ENCODE assay signal across 17 cellular contexts in genomic region chr1:213852107-213852506, GRCh38.
A peak's percentile ranks its signal among the peaks of the same experiment; 100 is the strongest.
DNase-seq lines count a peak whose midpoint lies in the region; ATAC-seq and TF ChIP-seq lines count a peak whose summit lies in the region.
"Had no signal": no experiment of that assay in that cellular context is flagged by ENCODE, and none has a peak within 500 bp of the region (broad histone marks: within the 10 kb centered on the region; RNA-seq: fewer than 3 reads in every experiment).

No MANE protein-coding gene starts in this region.

- no peaks in the 10 kb centered on the region for H3K9me3 Mint-ChIP-seq in activated naive CD8-positive, alpha-beta T cell treated with anti-CD3 and anti-CD28 coated beads, Interleukin-2, amount 10 ng/mL, durations not matched to agents 7 days and 5 days
- no peaks in the 10 kb centered on the region for H3K9me3 Mint-ChIP-seq in activated naive CD8-positive, alpha-beta T cell treated with anti-CD3 and anti-CD28 coated beads for 36 hours
- no peaks in the 10 kb centered on the region for H3K9me3 Mint-ChIP-seq in CD8-positive, alpha-beta T cell
- H3K9me3 Mint-ChIP-seq in T-cell (no peaks in the 10 kb centered on the region), immature natural killer cell (no peaks in the 10 kb centered on the region)

- H3K27me3 ChIP-seq in CD8-positive, alpha-beta T cell (ENCODE audit: insufficient read depth, low read length): no peaks in the 10 kb centered on the region

- H3K4me1 Mint-ChIP-seq in activated naive CD8-positive, alpha-beta T cell treated with anti-CD3 and anti-CD28 coated beads, Interleukin-2, amount 10 ng/mL, durations not matched to agents 7 days and 5 days: no peaks in the 10 kb centered on the region
- peaks cover 2% of the 10 kb centered on the region for H3K4me1 Mint-ChIP-seq in activated naive CD8-positive, alpha-beta T cell treated with anti-CD3 and anti-CD28 coated beads for 36 hours
- H3K4me1 Mint-ChIP-seq in CD8-positive, alpha-beta T cell (ENCODE audit: low read depth): peaks cover 9% of the 10 kb centered on the region
- peaks cover 7 to 17% (median 17%) of the 10 kb centered on the region in 3 donors for H3K4me1 Mint-ChIP-seq in T-cell
- H3K4me1 Mint-ChIP-seq in immature natural killer cell: peaks cover 0 to 7% of the 10 kb centered on the region in 2 donors

- no peak overlapping the region for H3K4me3 Mint-ChIP-seq in activated naive CD8-positive, alpha-beta T cell treated with anti-CD3 and anti-CD28 coated beads, Interleukin-2, amount 10 ng/mL, durations not matched to agents 7 days and 5 days
- no peak overlapping the region for H3K4me3 Mint-ChIP-seq in activated naive CD8-positive, alpha-beta T cell treated with anti-CD3 and anti-CD28 coated beads for 36 hours
- H3K4me3 Mint-ChIP-seq in CD8-positive, alpha-beta T cell: no peak overlapping the region
- H3K4me3 Mint-ChIP-seq in T-cell (no peak overlapping the region), immature natural killer cell (no peak overlapping the region)

- ATAC-seq in activated naive CD8-positive, alpha-beta T cell treated with anti-CD3 and anti-CD28 coated beads, Interleukin-2, amount 10 ng/mL, durations not matched to agents 7 days and 5 days (ENCODE audit: low read depth): peak; percentile 60
- ATAC-seq in CD8-positive, alpha-beta T cell: peak; percentile 92
- ATAC-seq in T-cell (replicated peaks in 1 of 4): peak; percentile 88 to 99 (median 95)
- ATAC-seq: K562, Right ventricle myocardium inferior had no signal

- TF ChIP-seq CTCF in CD8-positive, alpha-beta T cell (IDR thresholded peaks at IDR 0.05): no peak

- no peak overlapping the region for H3K27ac Mint-ChIP-seq in activated naive CD8-positive, alpha-beta T cell treated with anti-CD3 and anti-CD28 coated beads, Interleukin-2, amount 10 ng/mL, durations not matched to agents 7 days and 5 days
- H3K27ac Mint-ChIP-seq in activated naive CD8-positive, alpha-beta T cell treated with anti-CD3 and anti-CD28 coated beads for 36 hours: no peak overlapping the region
- no peak overlapping the region for H3K27ac Mint-ChIP-seq in CD8-positive, alpha-beta T cell
- H3K27ac Mint-ChIP-seq in T-cell (no peak overlapping the region), immature natural killer cell (no peak overlapping the region)

- H3K9me3 ChIP-seq in CD8-positive, alpha-beta T cell (ENCODE audit: low read length): no peaks in the 10 kb centered on the region
- H3K9me3 ChIP-seq: Caco-2 had no signal

- H3K36me3 Mint-ChIP-seq in activated naive CD8-positive, alpha-beta T cell treated with anti-CD3 and anti-CD28 coated beads, Interleukin-2, amount 10 ng/mL, durations not matched to agents 7 days and 5 days: no peaks in the 10 kb centered on the region
- H3K36me3 Mint-ChIP-seq in activated naive CD8-positive, alpha-beta T cell treated with anti-CD3 and anti-CD28 coated beads for 36 hours: no peaks in the 10 kb centered on the region
- no peaks in the 10 kb centered on the region for H3K36me3 Mint-ChIP-seq in CD8-positive, alpha-beta T cell
- H3K36me3 Mint-ChIP-seq in T-cell (no peaks in the 10 kb centered on the region), immature natural killer cell (no peaks in the 10 kb centered on the region)

- no peak overlapping the region for H3K4me3 ChIP-seq in CD8-positive, alpha-beta T cell (ENCODE audit: low read depth, low read length)
- H3K4me3 ChIP-seq: K562 had no signal

- intact Hi-C loops in CD8-positive, alpha-beta T cell (cut with DNase I, micrococcal nuclease): loop anchor here in 1 of 2 experiments (10.0 kb wide), 1 partner anchor 133 kb away; the partner anchor contains the start of gene PROX1

- peaks cover 16% of the 10 kb centered on the region for H3K4me1 ChIP-seq in CD8-positive, alpha-beta T cell (ENCODE audit: insufficient read depth, low read length)
- H3K4me1 ChIP-seq: Caco-2 had no signal

- H3K27me3 Mint-ChIP-seq in activated naive CD8-positive, alpha-beta T cell treated with anti-CD3 and anti-CD28 coated beads, Interleukin-2, amount 10 ng/mL, durations not matched to agents 7 days and 5 days: no peaks in the 10 kb centered on the region
- no peaks in the 10 kb centered on the region for H3K27me3 Mint-ChIP-seq in activated naive CD8-positive, alpha-beta T cell treated with anti-CD3 and anti-CD28 coated beads for 36 hours
- H3K27me3 Mint-ChIP-seq in CD8-positive, alpha-beta T cell (ENCODE audit: low read depth): no peaks in the 10 kb centered on the region
- no peaks in the 10 kb centered on the region for H3K27me3 Mint-ChIP-seq in T-cell
- H3K27me3 Mint-ChIP-seq in immature natural killer cell (ENCODE audit: low read depth in 3 of 3): no peaks in the 10 kb centered on the region

- DNase-seq in activated naive CD8-positive, alpha-beta T cell treated with anti-CD3 and anti-CD28 coated beads, Interleukin-2, amount 10 ng/mL, durations not matched to agents 7 days and 5 days: no peak
- no peak for DNase-seq in activated naive CD8-positive, alpha-beta T cell treated with anti-CD3 and anti-CD28 coated beads for 36 hours
- DNase-seq in CD8-positive, alpha-beta T cell: peak in 1 of 7 experiments; percentile 29
- DNase-seq in T-cell (peak in 27 of 34 experiments; percentile 2 to 73 (median 29)), immature natural killer cell (peak in 2 of 3 donors; percentile 7 to 10), UCSD-AML1 (lab: John Stamatoyannopoulos, UW; ENCODE audit: unreplicated experiment) (no peak), AG08395 (ENCODE audit: low spot score) (no peak)
- DNase-seq: C1 segment of cervical spinal cord; Caco-2; GF-D8; NCI-H1105; NCI-H2081; NCI-H2171 treated with DMSO at 0.1 percent for 48 hours; NCI-H446 treated with DMSO at 0.1 percent for 48 hours; NK-92 treated with Interleukin-12 subunit alpha and Interleukin-12 subunit beta, amount 100 ng/mL, for 24 hours had no signal

- POLR2A ChIA-PET in activated naive CD8-positive, alpha-beta T cell treated with anti-CD3 and anti-CD28 coated beads, Interleukin-2, amount 10 ng/mL, durations not matched to agents 7 days and 5 days (lab: Charles Lee): no interaction called here
- POLR2A ChIA-PET in CD8-positive, alpha-beta T cell (lab: Charles Lee): no interaction called here
- POLR2A ChIA-PET in T-cell (lab: Charles Lee): no interaction called here

- H3K36me3 ChIP-seq in CD8-positive, alpha-beta T cell (ENCODE audit: insufficient read depth, low read length): no peaks in the 10 kb centered on the region

- CTCF ChIA-PET in CD8-positive, alpha-beta T cell (lab: Charles Lee): no interaction called here
- CTCF ChIA-PET in T-cell (lab: Charles Lee): interaction anchor here in 1 of 2 donors (0.6 kb wide), 1 partner anchor 254 kb away, joined by 3 read pairs; no protein-coding TSS in a partner anchor

- H3K27ac ChIP-seq in CD8-positive, alpha-beta T cell (ENCODE audit: low read depth, low read length): no peak overlapping the region

Comparison
In these comparisons a context has a peak if more than half of its experiments do, and no peak if none do; other contexts are left out.
1. DNase-seq: peak in T-cell (27 of 34) and immature natural killer cell (2 of 3); none in activated naive CD8-positive, alpha-beta T cell treated with anti-CD3 and anti-CD28 coated beads, Interleukin-2, amount 10 ng/mL, durations not matched to agents 7 days and 5 days (single experiment), activated naive CD8-positive, alpha-beta T cell treated with anti-CD3 and anti-CD28 coated beads for 36 hours (single experiment), UCSD-AML1 (single experiment) and AG08395 (single experiment).
2. Peak in every context shown above with its lines, with median percentiles within 50 percentile points of each other: ATAC-seq.